In genomic region chr2:43675646-43676321, GRCh38 we compare ENCODE assay signal across 9 cellular contexts. TPM values are rescaled to one million over a fixed set of nuclear protein-coding genes. Genes with fewer than 3 reads are reported as not detected.
A peak's percentile ranks its signal among the peaks of the same experiment; 100 is the strongest.
DNase-seq lines count a peak whose midpoint lies in the region; TF ChIP-seq lines count a peak whose summit lies in the region.
"Had no signal": no experiment of that assay in that cellular context is flagged by ENCODE, and none has a peak within 500 bp of the region (broad histone marks: within the 10 kb centered on the region; RNA-seq: fewer than 3 reads in every experiment).

No MANE protein-coding gene starts in this region.

- no peaks in the 10 kb centered on the region for H3K4me1 ChIP-seq in right atrium auricular region
- peaks cover 0 to 12% (median 0%) of the 10 kb centered on the region in 6 donors for H3K4me1 ChIP-seq in spleen

- H3K36me3 ChIP-seq in right atrium auricular region (no peaks in the 10 kb centered on the region), spleen (no peaks in the 10 kb centered on the region)
- H3K36me3 ChIP-seq: cardiac muscle cell had no signal

- H3K36me3 Mint-ChIP-seq in activated T-helper 1 cell treated with anti-CD3 and anti-CD28 coated beads, Interleukin-12 subunit alpha, Interleukin-12 subunit beta, Interleukin-2, Interleukin-4 antibody, amounts not matched to agents 30 ng/mL and 10 ng/mL and 1 ng/mL, durations not matched to agents 14 hours and 24 hours and 36 hours (ENCODE audit: low read depth): no peaks in the 10 kb centered on the region

- H3K27ac Mint-ChIP-seq in activated T-helper 1 cell treated with anti-CD3 and anti-CD28 coated beads, Interleukin-12 subunit alpha, Interleukin-12 subunit beta, Interleukin-2, Interleukin-4 antibody, amounts not matched to agents 30 ng/mL and 10 ng/mL and 1 ng/mL, durations not matched to agents 14 hours and 24 hours and 36 hours: no peak overlapping the region

- TF ChIP-seq CTCF in right atrium auricular region (IDR thresholded peaks at IDR 0.05): no peak
- TF ChIP-seq CTCF in spleen (IDR thresholded peaks at IDR 0.05 in 8 of 11, conservative IDR thresholded peaks at IDR 0.05 in 3 of 11): no peak

- DNase-seq in HT-29 (ENCODE audit: low spot score): peak; percentile 21
- no peak for DNase-seq in activated T-helper 1 cell treated with anti-CD3 and anti-CD28 coated beads, Interleukin-12 subunit alpha, Interleukin-12 subunit beta, Interleukin-2, Interleukin-4 antibody, amounts not matched to agents 30 ng/mL and 10 ng/mL and 1 ng/mL, durations not matched to agents 14 hours and 24 hours and 36 hours (ENCODE audit: low spot score)
- DNase-seq in right atrium auricular region (ENCODE audit: low spot score): no peak
- no peak for DNase-seq in spleen
- no peak for DNase-seq in HUDEP-2 (lab: John Stamatoyannopoulos, UW; ENCODE audit: unreplicated experiment in 76 of 76)
- no peak for DNase-seq in D341Med (ENCODE audit: low spot score)
- no peak for DNase-seq in NCI-H1436 treated with DMSO at 0.1 percent for 48 hours (lab: John Stamatoyannopoulos, UW)
- DNase-seq in COLO829 (ENCODE audit: low spot score): no peak

- peak overlapping the region; percentile 19 for H3K4me3 Mint-ChIP-seq in activated T-helper 1 cell treated with anti-CD3 and anti-CD28 coated beads, Interleukin-12 subunit alpha, Interleukin-12 subunit beta, Interleukin-2, Interleukin-4 antibody, amounts not matched to agents 30 ng/mL and 10 ng/mL and 1 ng/mL, durations not matched to agents 14 hours and 24 hours and 36 hours

- intact Hi-C loops in activated T-helper 1 cell treated with anti-CD3 and anti-CD28 coated beads, Interleukin-12 subunit alpha, Interleukin-12 subunit beta, Interleukin-2, Interleukin-4 antibody, amounts not matched to agents 30 ng/mL and 10 ng/mL and 1 ng/mL, durations not matched to agents 14 hours and 24 hours and 36 hours (cut with micrococcal nuclease): no loop called here
- intact Hi-C loops in spleen (cut with DNase I; ENCODE audit: low total_unique reads): no loop called here

- H3K27me3 ChIP-seq in right atrium auricular region (no peaks in the 10 kb centered on the region), spleen (replicated peaks in 1 of 7) (peaks cover 0 to 26% (median 0%) of the 10 kb centered on the region in 7 donors)
- H3K27me3 ChIP-seq: cardiac muscle cell had no signal

- peaks cover 5% of the 10 kb centered on the region for H3K27me3 Mint-ChIP-seq in activated T-helper 1 cell treated with anti-CD3 and anti-CD28 coated beads, Interleukin-12 subunit alpha, Interleukin-12 subunit beta, Interleukin-2, Interleukin-4 antibody, amounts not matched to agents 30 ng/mL and 10 ng/mL and 1 ng/mL, durations not matched to agents 14 hours and 24 hours and 36 hours (ENCODE audit: insufficient read depth)

- 60 to 76% (median 72%) methylated on average over 14 of the region's 14 CpGs for WGBS in spleen, 5 donors

- peaks cover 6% of the 10 kb centered on the region for H3K9me3 Mint-ChIP-seq in activated T-helper 1 cell treated with anti-CD3 and anti-CD28 coated beads, Interleukin-12 subunit alpha, Interleukin-12 subunit beta, Interleukin-2, Interleukin-4 antibody, amounts not matched to agents 30 ng/mL and 10 ng/mL and 1 ng/mL, durations not matched to agents 14 hours and 24 hours and 36 hours

- H3K4me3 ChIP-seq in right atrium auricular region (peak overlapping the region; percentile 43 to 59), spleen (peak overlapping the region; percentile 13 to 68 (median 32))
- H3K4me3 ChIP-seq: cardiac muscle cell had no signal

- H3K4me1 Mint-ChIP-seq in activated T-helper 1 cell treated with anti-CD3 and anti-CD28 coated beads, Interleukin-12 subunit alpha, Interleukin-12 subunit beta, Interleukin-2, Interleukin-4 antibody, amounts not matched to agents 30 ng/mL and 10 ng/mL and 1 ng/mL, durations not matched to agents 14 hours and 24 hours and 36 hours (ENCODE audit: low read depth): peaks cover 5% of the 10 kb centered on the region

- H3K9me3 ChIP-seq in right atrium auricular region (no peaks in the 10 kb centered on the region), spleen (peaks cover 0 to 15% (median 5%) of the 10 kb centered on the region in 8 donors)

- TF ChIP-seq POLR2A in spleen (IDR thresholded peaks at IDR 0.05): no peak

- H3K27ac ChIP-seq in right atrium auricular region: peak overlapping the region; percentile 59 to 68
- peak overlapping the region in 1 of 8 donors; percentile 23 for H3K27ac ChIP-seq in spleen
- H3K27ac ChIP-seq: cardiac muscle cell had no signal

RNA-seq across cellular contexts. Expression of gene C1GALT1C1L, which starts 0.4 kb away (rescaled TPM):
- 0.78 and 1.4 TPM in 2 replicates for total RNA-seq in HT-29 (2014; rRNA removed; shearing (Covaris generic))
- total RNA-seq in activated T-helper 1 cell treated with anti-CD3 and anti-CD28 coated beads, Interleukin-12 subunit alpha, Interleukin-12 subunit beta, Interleukin-2, Interleukin-4 antibody, amounts not matched to agents 30 ng/mL and 10 ng/mL and 1 ng/mL, durations not matched to agents 14 hours and 24 hours and 36 hours: not detected in 2 replicates
- 1 to 10 TPM in 1 of 2 donors, under 1 TPM in 1; 0.98 to 2.1 TPM for total RNA-seq in right atrium auricular region
- total RNA-seq in spleen: under 1 TPM in 6 of 7 donors, not detected in 1; 0.37 to 0.85 (median 0.65) TPM
- under 1 TPM; 0.10 to 0.55 (median 0.28) TPM for polyA plus RNA-seq in spleen
- total RNA-seq: cardiac muscle cell had no signal

RNA-seq across cellular contexts. Expression of gene PLEKHH2, which starts 38.7 kb away (rescaled TPM):
- total RNA-seq in HT-29 (2014; rRNA removed; shearing (Covaris generic)): 1.5 and 3.8 TPM in 2 replicates
- 0.12 and 0.13 TPM in 2 replicates for total RNA-seq in activated T-helper 1 cell treated with anti-CD3 and anti-CD28 coated beads, Interleukin-12 subunit alpha, Interleukin-12 subunit beta, Interleukin-2, Interleukin-4 antibody, amounts not matched to agents 30 ng/mL and 10 ng/mL and 1 ng/mL, durations not matched to agents 14 hours and 24 hours and 36 hours
- total RNA-seq in right atrium auricular region (1 to 10 TPM; 4.7 to 4.8 TPM), spleen (10 to 100 TPM; 12.3 to 21.9 (median 17.3) TPM)
- 1 to 10 TPM in 2 of 3 donors, under 1 TPM in 1; 0.91 to 2.3 (median 1.3) TPM for polyA plus RNA-seq in spleen
